Comparison of ENCODE assay signal across 16 cellular contexts in genomic region chr1:81377406-81377805, GRCh38.
DNase-seq lines count a peak whose midpoint lies in the region; ATAC-seq and TF ChIP-seq lines count a peak whose summit lies in the region.
"Had no signal": no experiment of that assay in that cellular context is flagged by ENCODE, and none has a peak within 500 bp of the region (broad histone marks: within the 10 kb centered on the region; RNA-seq: fewer than 3 reads in every experiment).

No MANE protein-coding gene starts in this region.

- DNase-seq in BE2C (no peak), GM10266 (ENCODE audit: extremely low spot score) (peak; percentile 2), iPS DF 19.7 (ENCODE audit: low read depth, low spot score) (peak; percentile 23), neuronal stem cell (ENCODE audit: low spot score) (no peak), NCI-H2171 treated with DMSO at 0.1 percent for 48 hours (lab: John Stamatoyannopoulos, UW) (no peak)
- DNase-seq: amygdala; central memory CD4-positive, alpha-beta T cell; effector CD8-positive, alpha-beta T cell; hippocampal formation; left cardiac atrium; NCI-H187 treated with DMSO at 0.1 percent for 48 hours; Peyer's patch; stimulated activated CD4-positive, alpha-beta T cell treated with anti-CD3 and anti-CD28 coated beads, Interleukin-2, amount 100 ng/mL, for 48 hours had no signal

- no peak overlapping the region for H2AK5ac ChIP-seq in neuronal stem cell (ENCODE audit: low read depth, low read length)

- peak; percentile 15; the same call in 1 of the 2 replicates for TF ChIP-seq CTCF in BE2C (IDR thresholded peaks at IDR 0.05; ENCODE audit: low read depth, low read length)
- no peak for TF ChIP-seq CTCF in GM10266 (IDR thresholded peaks at IDR 0.05; ENCODE audit: control insufficient read depth, insufficient read depth, low read depth, missing control alignments)
- peak; percentile 38; the same call in 1 of the 2 replicates for TF ChIP-seq CTCF in OCI-LY3 (IDR thresholded peaks at IDR 0.05; ENCODE audit: low read depth, low read length)

- H3K9me3 ChIP-seq in BE2C (no peaks in the 10 kb centered on the region), OCI-LY3 (ENCODE audit: insufficient read depth, low read length) (no peaks in the 10 kb centered on the region), neuronal stem cell (replicated peaks in 1 of 2; ENCODE audit: control insufficient read depth in 2 of 2, insufficient read depth in 1 of 2, low read depth in 1 of 2, low read length in 2 of 2) (peaks cover 0 to 2% of the 10 kb centered on the region in 2 donors)
- H3K9me3 ChIP-seq: Peyer's patch had no signal

- no CpG with 5 or more reads among the region's 3 CpGs for WGBS in neuronal stem cell (ENCODE audit: extremely low coverage in 2 of 2, insufficient read length in 2 of 2, insufficient replicate concordance in 1 of 2), 2 donors

- H3K4me3 ChIP-seq in BE2C (ENCODE audit: low read depth, low read length), result no peak overlapping the region
- no peak overlapping the region for H3K4me3 ChIP-seq in OCI-LY3 (ENCODE audit: low read length)
- no peak overlapping the region for H3K4me3 ChIP-seq in neuronal stem cell (ENCODE audit: low read length in 2 of 2)
- H3K4me3 ChIP-seq: Peyer's patch had no signal

- no peak overlapping the region for H2BK12ac ChIP-seq in neuronal stem cell (ENCODE audit: low read length)

- H4K91ac ChIP-seq in neuronal stem cell (ENCODE audit: low read depth, low read length, poor library complexity), result no peak overlapping the region

- no peak overlapping the region for H3K18ac ChIP-seq in neuronal stem cell (ENCODE audit: low read length)

- H3K27ac ChIP-seq in OCI-LY3 (ENCODE audit: low read length), result no peak overlapping the region
- H3K27ac ChIP-seq in neuronal stem cell (replicated peaks; ENCODE audit: low read length), result no peak overlapping the region
- H3K27ac ChIP-seq: parathyroid adenoma, Peyer's patch had no signal

- H3K4me1 ChIP-seq in BE2C (no peaks in the 10 kb centered on the region), OCI-LY3 (ENCODE audit: low read length) (no peaks in the 10 kb centered on the region), neuronal stem cell (ENCODE audit: control insufficient read depth in 2 of 2, insufficient read depth in 1 of 2, low read depth in 1 of 2, low read length in 2 of 2) (peaks cover 4 to 16% of the 10 kb centered on the region in 2 donors)
- H3K4me1 ChIP-seq: parathyroid adenoma, Peyer's patch had no signal

- H3K4me2 ChIP-seq in OCI-LY3 (ENCODE audit: low read length) (no peak overlapping the region), neuronal stem cell (ENCODE audit: insufficient read depth, low read length, poor library complexity, severe bottlenecking) (no peak overlapping the region)

- no peak overlapping the region for H3K23ac ChIP-seq in neuronal stem cell (ENCODE audit: low read depth, low read length, poor library complexity)

- H3K36me3 ChIP-seq in BE2C, result no peaks in the 10 kb centered on the region
- no peaks in the 10 kb centered on the region for H3K36me3 ChIP-seq in OCI-LY3 (replicated peaks; ENCODE audit: low read depth, low read length)
- peaks cover 0 to 5% of the 10 kb centered on the region in 2 donors for H3K36me3 ChIP-seq in neuronal stem cell (replicated peaks in 1 of 2; ENCODE audit: control insufficient read depth in 2 of 2, insufficient read depth in 2 of 2, low read length in 2 of 2)
- H3K36me3 ChIP-seq: Peyer's patch had no signal

- no peak overlapping the region for H2BK15ac ChIP-seq in neuronal stem cell (ENCODE audit: low read length)

- no peaks in the 10 kb centered on the region for H4K20me1 ChIP-seq in OCI-LY3 (ENCODE audit: insufficient read depth, low read length)

- H3K14ac ChIP-seq in neuronal stem cell (ENCODE audit: low read length), result no peak overlapping the region

- no peaks in the 10 kb centered on the region for H3K79me2 ChIP-seq in OCI-LY3 (ENCODE audit: low read length)
- H3K79me2 ChIP-seq: parathyroid adenoma had no signal

- no peaks in the 10 kb centered on the region for H3K27me3 ChIP-seq in BE2C
- H3K27me3 ChIP-seq in OCI-LY3 (ENCODE audit: low read depth, low read length), result no peaks in the 10 kb centered on the region
- H3K27me3 ChIP-seq in neuronal stem cell (ENCODE audit: control insufficient read depth in 3 of 3, insufficient read depth in 3 of 3, low read depth in 1 of 3, low read length in 3 of 3), result no peaks in the 10 kb centered on the region
- H3K27me3 ChIP-seq: Peyer's patch had no signal

- no peak overlapping the region for H2BK5ac ChIP-seq in neuronal stem cell (ENCODE audit: low read length)

- no peak overlapping the region for H4K8ac ChIP-seq in neuronal stem cell (ENCODE audit: low read depth, low read length)

- no peak for ATAC-seq in GM21576 (IDR thresholded peaks at IDR 0.05; ENCODE audit: unreplicated experiment)
- ATAC-seq: left cardiac atrium had no signal

- no peak overlapping the region for H3K4ac ChIP-seq in neuronal stem cell (ENCODE audit: low read length)

- H2AFZ ChIP-seq in OCI-LY3 (ENCODE audit: low read depth, low read length), result no peak overlapping the region
- H2AFZ ChIP-seq in neuronal stem cell (ENCODE audit: low read length), result no peak overlapping the region
- H2AFZ ChIP-seq: parathyroid adenoma had no signal

- no peak overlapping the region for H2BK120ac ChIP-seq in neuronal stem cell (ENCODE audit: low read depth, low read length)

- no peaks in the 10 kb centered on the region for H3K79me1 ChIP-seq in neuronal stem cell (ENCODE audit: low read depth, low read length)

- H3K9ac ChIP-seq in OCI-LY3 (ENCODE audit: low read length), result no peak overlapping the region
- H3K9ac ChIP-seq in neuronal stem cell (ENCODE audit: low read depth, low read length, poor library complexity), result no peak overlapping the region
- H3K9ac ChIP-seq: parathyroid adenoma had no signal

Comparison
In these comparisons a context has a peak if more than half of its experiments do, and no peak if none do; other contexts are left out.
1. DNase-seq: peak in GM10266 (single experiment) and iPS DF 19.7 (single experiment); none in BE2C (single experiment), neuronal stem cell (single experiment) and NCI-H2171 treated with DMSO at 0.1 percent for 48 hours (single experiment).